9 cellular contexts compared by ENCODE assay signal in the genomic region with DNA sequence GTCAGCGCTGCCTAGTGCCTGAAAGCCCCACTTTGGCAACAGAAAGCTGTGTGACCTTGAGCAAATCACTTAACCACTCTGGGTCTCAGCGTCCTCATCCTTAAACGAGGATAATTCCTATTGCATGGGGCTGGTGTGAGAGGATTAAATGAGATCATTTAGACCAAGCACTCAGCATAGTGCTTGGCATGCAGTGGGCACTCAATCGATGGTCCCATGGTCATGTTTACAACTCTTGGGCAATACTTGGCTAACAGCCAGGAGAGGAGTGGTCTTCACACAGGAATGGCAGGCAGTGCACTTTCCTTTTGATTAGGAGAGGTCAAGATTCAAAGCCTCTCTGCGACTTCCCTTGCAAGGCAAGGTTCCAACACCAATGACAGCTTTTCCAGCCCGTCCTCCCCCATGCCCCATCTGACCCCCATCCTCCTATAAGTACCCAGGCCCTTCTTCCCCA. TPM values are rescaled to one million over a fixed set of nuclear protein-coding genes. Genes with fewer than 3 reads are reported as not detected.
DNase-seq lines count a peak whose midpoint lies in the region; ATAC-seq and TF ChIP-seq lines count a peak whose summit lies in the region.
"Had no signal": no experiment of that assay in that cellular context is flagged by ENCODE, and none has a peak within 500 bp of the region (broad histone marks: within the 10 kb centered on the region; RNA-seq: fewer than 3 reads in every experiment).

No MANE protein-coding gene starts in this region.

- no peak for TF ChIP-seq CTCF in VCaP (conservative IDR thresholded peaks at IDR 0.05)
- TF ChIP-seq CTCF in right atrium auricular region (IDR thresholded peaks at IDR 0.05), result no peak

- H3K27ac Mint-ChIP-seq in stimulated activated naive CD8-positive, alpha-beta T cell treated with anti-CD3 and anti-CD28 coated beads, Interleukin-15, amount 100 ng/mL, for 72 hours, result no peak overlapping the region

- H3K4me1 ChIP-seq in right atrium auricular region, result peaks cover 0 to 73% of the 10 kb centered on the region in 2 donors

- H3K9me3 Mint-ChIP-seq in stimulated activated naive CD8-positive, alpha-beta T cell treated with anti-CD3 and anti-CD28 coated beads, Interleukin-15, amount 100 ng/mL, for 72 hours, result no peaks in the 10 kb centered on the region

- H3K4me3 ChIP-seq in right atrium auricular region, result peak overlapping the region; percentile 38 to 52

- no peaks in the 10 kb centered on the region for H3K27me3 Mint-ChIP-seq in stimulated activated naive CD8-positive, alpha-beta T cell treated with anti-CD3 and anti-CD28 coated beads, Interleukin-15, amount 100 ng/mL, for 72 hours

- no peaks in the 10 kb centered on the region for H3K9me3 ChIP-seq in right atrium auricular region

- peaks cover 20% of the 10 kb centered on the region for H3K4me1 Mint-ChIP-seq in stimulated activated naive CD8-positive, alpha-beta T cell treated with anti-CD3 and anti-CD28 coated beads, Interleukin-15, amount 100 ng/mL, for 72 hours

- H3K36me3 ChIP-seq in right atrium auricular region, result peaks cover 55% of the 10 kb centered on the region

- H3K27me3 ChIP-seq in right atrium auricular region, result no peaks in the 10 kb centered on the region

- peak overlapping the region; percentile 40 to 66 for H3K4me3 Mint-ChIP-seq in stimulated activated naive CD8-positive, alpha-beta T cell treated with anti-CD3 and anti-CD28 coated beads, Interleukin-15, amount 100 ng/mL, for 72 hours

- ATAC-seq in stimulated activated naive CD8-positive, alpha-beta T cell treated with anti-CD3 and anti-CD28 coated beads, Interleukin-15, amount 100 ng/mL, for 72 hours, result no peak
- ATAC-seq in GM18870 (IDR thresholded peaks at IDR 0.05; ENCODE audit: unreplicated experiment), result no peak

- DNase-seq in NCI-H82 (lab: John Stamatoyannopoulos, UW) (peak; percentile 37), NCI-H82 treated with DMSO at 0.1 percent for 48 hours (lab: John Stamatoyannopoulos, UW; ENCODE audit: unreplicated experiment) (no peak), right atrium auricular region (ENCODE audit: low spot score) (no peak), kidney glomerular epithelial cell (lab: John Stamatoyannopoulos, UW) (no peak)
- no peak for DNase-seq in stimulated activated naive CD8-positive, alpha-beta T cell treated with anti-CD3 and anti-CD28 coated beads, Interleukin-15, amount 100 ng/mL, for 72 hours
- no peak for DNase-seq in stimulated activated CD4-positive, alpha-beta T cell treated with anti-CD3 and anti-CD28 coated beads, Interleukin-2, amount 100 ng/mL, for 24 hours

- H3K27ac ChIP-seq in VCaP (peak overlapping the region; percentile 84), right atrium auricular region (peak overlapping the region; percentile 83 to 84)

RNA-seq across cellular contexts. Expression of gene TNKS1BP1, which starts 14.1 kb away (rescaled TPM):
- total RNA-seq in right atrium auricular region, result 10 to 100 TPM; 26.8 to 52.5 TPM

RNA-seq across cellular contexts. Expression of gene SSRP1, which starts 25.0 kb away (rescaled TPM):
- total RNA-seq in right atrium auricular region, result 10 to 100 TPM; 42.3 to 54.3 TPM

RNA-seq across cellular contexts. Expression of gene P2RX3, which starts 27.5 kb away (rescaled TPM):
- total RNA-seq in right atrium auricular region, result 1 to 10 TPM in 1 of 2 donors, not detected in 1; 1.4 TPM
- total RNA-seq: pulmonary artery endothelial cell had no signal
